1 cellular context compared by ENCODE assay signal in genomic region chr15:43777293-43777819, GRCh38.
TF ChIP-seq lines count a peak whose summit lies in the region.

No MANE protein-coding gene starts in this region.

TF ChIP-seq in HepG2, 621 proteins besides CTCF, POLR2A, EP300 and RAD21 (continued from another document and continues in another):
- TF ChIP-seq THAP8 (CRISPR knock-in tag; IDR thresholded peaks at IDR 0.05; ENCODE audit: borderline replicate concordance) (no peak), SRSF1 (optimal IDR thresholded peaks at IDR 0.05; ENCODE audit: low read depth, low read length) (no peak), KLF15 (CRISPR knock-in tag; IDR thresholded peaks at IDR 0.05; ENCODE audit: borderline replicate concordance) (no peak), ZNF431 (CRISPR knock-in tag; IDR thresholded peaks at IDR 0.05; ENCODE audit: borderline replicate concordance, low read depth) (0 out of 2 replicates have a peak, but pooled peaks have one; percentile 4), MXI1 (IDR thresholded peaks at IDR 0.05; ENCODE audit: borderline replicate concordance, low read depth, low read length) (peak; percentile 55; the same call in 1 of the 3 replicates), JUNB (CRISPR knock-in tag; IDR thresholded peaks at IDR 0.05; ENCODE audit: borderline replicate concordance) (no peak), NFIB (CRISPR knock-in tag; IDR thresholded peaks at IDR 0.05; ENCODE audit: borderline replicate concordance) (no peak), ZNF292 (CRISPR knock-in tag; IDR thresholded peaks at IDR 0.05; ENCODE audit: borderline replicate concordance, low read depth) (0 out of 2 replicates have a peak, but pooled peaks have one; percentile 44), SRY (CRISPR knock-in tag; IDR thresholded peaks at IDR 0.05) (no peak; the same call in none of the 2 replicates), ARNTL (CRISPR knock-in tag; IDR thresholded peaks at IDR 0.05) (peak; percentile 80), ZNF441 (CRISPR knock-in tag; IDR thresholded peaks at IDR 0.05; ENCODE audit: borderline replicate concordance) (no peak), ZNF629 (CRISPR knock-in tag; conservative IDR thresholded peaks at IDR 0.05) (no peak), ELF4 (CRISPR knock-in tag; IDR thresholded peaks at IDR 0.05; ENCODE audit: borderline replicate concordance) (0 out of 2 replicates have a peak, but pooled peaks have one; percentile 21), POLR2AphosphoS2 (IDR thresholded peaks at IDR 0.05; ENCODE audit: low read depth, low read length) (no peak), SETDB1 (CRISPR knock-in tag; IDR thresholded peaks at IDR 0.05; ENCODE audit: borderline replicate concordance) (no peak), KLF12 (CRISPR knock-in tag; IDR thresholded peaks at IDR 0.05; ENCODE audit: borderline replicate concordance) (no peak), PCBP2 (optimal IDR thresholded peaks at IDR 0.05; ENCODE audit: low read depth, low read length, poor library complexity, severe bottlenecking) (no peak), TAF1 (CRISPR knock-in tag; IDR thresholded peaks at IDR 0.05) (peak; percentile 47), ZC3H13 (CRISPR knock-in tag; IDR thresholded peaks at IDR 0.05) (peak; percentile 71; the same call in 1 of the 2 replicates), ELF3 (CRISPR knock-in tag; IDR thresholded peaks at IDR 0.05) (no peak), ZNF746 (CRISPR knock-in tag; IDR thresholded peaks at IDR 0.05) (peak; percentile 82; the same call in 1 of the 2 replicates), ZBTB7B (CRISPR knock-in tag; IDR thresholded peaks at IDR 0.05) (no peak), JUND (CRISPR knock-in tag; IDR thresholded peaks at IDR 0.05) (no peak), ARNT (IDR thresholded peaks at IDR 0.05) (no peak), RCOR2 (CRISPR knock-in tag; IDR thresholded peaks at IDR 0.05) (no peak), ZNF546 (CRISPR knock-in tag; conservative IDR thresholded peaks at IDR 0.05) (no peak), HIC2 (CRISPR knock-in tag; IDR thresholded peaks at IDR 0.05; ENCODE audit: low read depth) (peak; percentile 48), ZNF260 (CRISPR knock-in tag; IDR thresholded peaks at IDR 0.05; ENCODE audit: borderline replicate concordance, low read depth) (no peak), NFRKB (IDR thresholded peaks at IDR 0.05) (no peak), ZNF562 (CRISPR knock-in tag; IDR thresholded peaks at IDR 0.05; ENCODE audit: borderline replicate concordance) (no peak), ZNF235 (CRISPR knock-in tag; IDR thresholded peaks at IDR 0.05; ENCODE audit: borderline replicate concordance) (no peak), ZNF143 (CRISPR knock-in tag; IDR thresholded peaks at IDR 0.05) (no peak), ZNF678 (CRISPR knock-in tag; IDR thresholded peaks at IDR 0.05) (peak; percentile 58; the same call in 1 of the 2 replicates), FOXM1 (CRISPR knock-in tag; IDR thresholded peaks at IDR 0.05) (no peak), ZNF256 (CRISPR knock-in tag; conservative IDR thresholded peaks at IDR 0.05) (peak; percentile 73; the same call in 1 of the 2 replicates), ZNF547 (CRISPR knock-in tag; IDR thresholded peaks at IDR 0.05) (peak; percentile 80), CHD2 (IDR thresholded peaks at IDR 0.05; ENCODE audit: low read depth, low read length) (no peak), BRD4 (CRISPR knock-in tag; IDR thresholded peaks at IDR 0.05) (no peak), ZBTB20 (CRISPR knock-in tag; IDR thresholded peaks at IDR 0.05; ENCODE audit: borderline replicate concordance, low read depth) (no peak), ZNF749 (CRISPR knock-in tag; IDR thresholded peaks at IDR 0.05; ENCODE audit: borderline replicate concordance) (no peak), ZNF703 (CRISPR knock-in tag; IDR thresholded peaks at IDR 0.05; ENCODE audit: borderline replicate concordance) (no peak; the same call in none of the 2 replicates), MBNL3 (CRISPR knock-in tag; conservative IDR thresholded peaks at IDR 0.05) (no peak), ZNF354B (CRISPR knock-in tag; IDR thresholded peaks at IDR 0.05) (no peak), RBM22 (optimal IDR thresholded peaks at IDR 0.05; ENCODE audit: low read length) (no peak), ZNF33A (CRISPR knock-in tag; IDR thresholded peaks at IDR 0.05; ENCODE audit: borderline replicate concordance) (peak; percentile 89), ZNF264 (CRISPR knock-in tag; IDR thresholded peaks at IDR 0.05) (peak; percentile 69), ZNF564 (CRISPR knock-in tag; IDR thresholded peaks at IDR 0.05) (no peak), NFE2 (CRISPR knock-in tag; IDR thresholded peaks at IDR 0.05) (no peak), CCDC6 (CRISPR knock-in tag; IDR thresholded peaks at IDR 0.05) (no peak), ZNF580 (CRISPR knock-in tag; IDR thresholded peaks at IDR 0.05; ENCODE audit: borderline replicate concordance, low read depth) (peak; percentile 77; the same call in 1 of the 2 replicates), GABPB1 (CRISPR knock-in tag; IDR thresholded peaks at IDR 0.05) (no peak; the same call in 1 of the 2 replicates), TARDBP (CRISPR knock-in tag; IDR thresholded peaks at IDR 0.05) (no peak), ZNF776 (CRISPR knock-in tag; IDR thresholded peaks at IDR 0.05) (peak; percentile 28; the same call in 1 of the 2 replicates), HNRNPLL (IDR thresholded peaks at IDR 0.05; ENCODE audit: low read depth, low read length, poor library complexity, severe bottlenecking) (peak; percentile 47), ZNF468 (CRISPR knock-in tag; IDR thresholded peaks at IDR 0.05) (no peak), ZNF614 (CRISPR knock-in tag; IDR thresholded peaks at IDR 0.05; ENCODE audit: borderline replicate concordance) (no peak), ZNF121 (CRISPR knock-in tag; IDR thresholded peaks at IDR 0.05) (0 out of 2 replicates have a peak, but pooled peaks have one; percentile 9), HOXA7 (CRISPR knock-in tag; IDR thresholded peaks at IDR 0.05) (no peak), KAT8 (CRISPR knock-in tag; IDR thresholded peaks at IDR 0.05) (no peak), SMAD3 (CRISPR knock-in tag; IDR thresholded peaks at IDR 0.05) (peak; percentile 58; the same call in 1 of the 2 replicates), ZNF367 (CRISPR knock-in tag; IDR thresholded peaks at IDR 0.05; ENCODE audit: borderline replicate concordance) (no peak), SOX5 (CRISPR knock-in tag; IDR thresholded peaks at IDR 0.05; ENCODE audit: borderline replicate concordance) (0 out of 2 replicates have a peak, but pooled peaks have one; percentile 21), GABPA (IDR thresholded peaks at IDR 0.05; ENCODE audit: low read depth, low read length) (no peak), GABPA (CRISPR knock-in tag; IDR thresholded peaks at IDR 0.05; ENCODE audit: low read depth) (peak; percentile 40; the same call in 1 of the 2 replicates)
- TF ChIP-seq, protein P1, sequence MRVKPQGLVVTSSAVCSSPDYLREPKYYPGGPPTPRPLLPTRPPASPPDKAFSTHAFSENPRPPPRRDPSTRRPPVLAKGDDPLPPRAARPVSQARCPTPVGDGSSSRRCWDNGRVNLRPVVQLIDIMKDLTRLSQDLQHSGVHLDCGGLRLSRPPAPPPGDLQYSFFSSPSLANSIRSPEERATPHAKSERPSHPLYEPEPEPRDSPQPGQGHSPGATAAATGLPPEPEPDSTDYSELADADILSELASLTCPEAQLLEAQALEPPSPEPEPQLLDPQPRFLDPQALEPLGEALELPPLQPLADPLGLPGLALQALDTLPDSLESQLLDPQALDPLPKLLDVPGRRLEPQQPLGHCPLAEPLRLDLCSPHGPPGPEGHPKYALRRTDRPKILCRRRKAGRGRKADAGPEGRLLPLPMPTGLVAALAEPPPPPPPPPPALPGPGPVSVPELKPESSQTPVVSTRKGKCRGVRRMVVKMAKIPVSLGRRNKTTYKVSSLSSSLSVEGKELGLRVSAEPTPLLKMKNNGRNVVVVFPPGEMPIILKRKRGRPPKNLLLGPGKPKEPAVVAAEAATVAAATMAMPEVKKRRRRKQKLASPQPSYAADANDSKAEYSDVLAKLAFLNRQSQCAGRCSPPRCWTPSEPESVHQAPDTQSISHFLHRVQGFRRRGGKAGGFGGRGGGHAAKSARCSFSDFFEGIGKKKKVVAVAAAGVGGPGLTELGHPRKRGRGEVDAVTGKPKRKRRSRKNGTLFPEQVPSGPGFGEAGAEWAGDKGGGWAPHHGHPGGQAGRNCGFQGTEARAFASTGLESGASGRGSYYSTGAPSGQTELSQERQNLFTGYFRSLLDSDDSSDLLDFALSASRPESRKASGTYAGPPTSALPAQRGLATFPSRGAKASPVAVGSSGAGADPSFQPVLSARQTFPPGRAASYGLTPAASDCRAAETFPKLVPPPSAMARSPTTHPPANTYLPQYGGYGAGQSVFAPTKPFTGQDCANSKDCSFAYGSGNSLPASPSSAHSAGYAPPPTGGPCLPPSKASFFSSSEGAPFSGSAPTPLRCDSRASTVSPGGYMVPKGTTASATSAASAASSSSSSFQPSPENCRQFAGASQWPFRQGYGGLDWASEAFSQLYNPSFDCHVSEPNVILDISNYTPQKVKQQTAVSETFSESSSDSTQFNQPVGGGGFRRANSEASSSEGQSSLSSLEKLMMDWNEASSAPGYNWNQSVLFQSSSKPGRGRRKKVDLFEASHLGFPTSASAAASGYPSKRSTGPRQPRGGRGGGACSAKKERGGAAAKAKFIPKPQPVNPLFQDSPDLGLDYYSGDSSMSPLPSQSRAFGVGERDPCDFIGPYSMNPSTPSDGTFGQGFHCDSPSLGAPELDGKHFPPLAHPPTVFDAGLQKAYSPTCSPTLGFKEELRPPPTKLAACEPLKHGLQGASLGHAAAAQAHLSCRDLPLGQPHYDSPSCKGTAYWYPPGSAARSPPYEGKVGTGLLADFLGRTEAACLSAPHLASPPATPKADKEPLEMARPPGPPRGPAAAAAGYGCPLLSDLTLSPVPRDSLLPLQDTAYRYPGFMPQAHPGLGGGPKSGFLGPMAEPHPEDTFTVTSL (CRISPR knock-in tag; IDR thresholded peaks at IDR 0.05; ENCODE audit: borderline replicate concordance), result peak; percentile 68
- TF ChIP-seq, protein P2, sequence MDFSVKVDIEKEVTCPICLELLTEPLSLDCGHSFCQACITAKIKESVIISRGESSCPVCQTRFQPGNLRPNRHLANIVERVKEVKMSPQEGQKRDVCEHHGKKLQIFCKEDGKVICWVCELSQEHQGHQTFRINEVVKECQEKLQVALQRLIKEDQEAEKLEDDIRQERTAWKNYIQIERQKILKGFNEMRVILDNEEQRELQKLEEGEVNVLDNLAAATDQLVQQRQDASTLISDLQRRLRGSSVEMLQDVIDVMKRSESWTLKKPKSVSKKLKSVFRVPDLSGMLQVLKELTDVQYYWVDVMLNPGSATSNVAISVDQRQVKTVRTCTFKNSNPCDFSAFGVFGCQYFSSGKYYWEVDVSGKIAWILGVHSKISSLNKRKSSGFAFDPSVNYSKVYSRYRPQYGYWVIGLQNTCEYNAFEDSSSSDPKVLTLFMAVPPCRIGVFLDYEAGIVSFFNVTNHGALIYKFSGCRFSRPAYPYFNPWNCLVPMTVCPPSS (IDR thresholded peaks at IDR 0.05), result no peak
- TF ChIP-seq, protein P3, sequence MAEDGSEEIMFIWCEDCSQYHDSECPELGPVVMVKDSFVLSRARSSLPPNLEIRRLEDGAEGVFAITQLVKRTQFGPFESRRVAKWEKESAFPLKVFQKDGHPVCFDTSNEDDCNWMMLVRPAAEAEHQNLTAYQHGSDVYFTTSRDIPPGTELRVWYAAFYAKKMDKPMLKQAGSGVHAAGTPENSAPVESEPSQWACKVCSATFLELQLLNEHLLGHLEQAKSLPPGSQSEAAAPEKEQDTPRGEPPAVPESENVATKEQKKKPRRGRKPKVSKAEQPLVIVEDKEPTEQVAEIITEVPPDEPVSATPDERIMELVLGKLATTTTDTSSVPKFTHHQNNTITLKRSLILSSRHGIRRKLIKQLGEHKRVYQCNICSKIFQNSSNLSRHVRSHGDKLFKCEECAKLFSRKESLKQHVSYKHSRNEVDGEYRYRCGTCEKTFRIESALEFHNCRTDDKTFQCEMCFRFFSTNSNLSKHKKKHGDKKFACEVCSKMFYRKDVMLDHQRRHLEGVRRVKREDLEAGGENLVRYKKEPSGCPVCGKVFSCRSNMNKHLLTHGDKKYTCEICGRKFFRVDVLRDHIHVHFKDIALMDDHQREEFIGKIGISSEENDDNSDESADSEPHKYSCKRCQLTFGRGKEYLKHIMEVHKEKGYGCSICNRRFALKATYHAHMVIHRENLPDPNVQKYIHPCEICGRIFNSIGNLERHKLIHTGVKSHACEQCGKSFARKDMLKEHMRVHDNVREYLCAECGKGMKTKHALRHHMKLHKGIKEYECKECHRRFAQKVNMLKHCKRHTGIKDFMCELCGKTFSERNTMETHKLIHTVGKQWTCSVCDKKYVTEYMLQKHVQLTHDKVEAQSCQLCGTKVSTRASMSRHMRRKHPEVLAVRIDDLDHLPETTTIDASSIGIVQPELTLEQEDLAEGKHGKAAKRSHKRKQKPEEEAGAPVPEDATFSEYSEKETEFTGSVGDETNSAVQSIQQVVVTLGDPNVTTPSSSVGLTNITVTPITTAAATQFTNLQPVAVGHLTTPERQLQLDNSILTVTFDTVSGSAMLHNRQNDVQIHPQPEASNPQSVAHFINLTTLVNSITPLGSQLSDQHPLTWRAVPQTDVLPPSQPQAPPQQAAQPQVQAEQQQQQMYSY (CRISPR knock-in tag; IDR thresholded peaks at IDR 0.05), result no peak
